20 cellular contexts compared by ENCODE assay signal in the genomic region with DNA sequence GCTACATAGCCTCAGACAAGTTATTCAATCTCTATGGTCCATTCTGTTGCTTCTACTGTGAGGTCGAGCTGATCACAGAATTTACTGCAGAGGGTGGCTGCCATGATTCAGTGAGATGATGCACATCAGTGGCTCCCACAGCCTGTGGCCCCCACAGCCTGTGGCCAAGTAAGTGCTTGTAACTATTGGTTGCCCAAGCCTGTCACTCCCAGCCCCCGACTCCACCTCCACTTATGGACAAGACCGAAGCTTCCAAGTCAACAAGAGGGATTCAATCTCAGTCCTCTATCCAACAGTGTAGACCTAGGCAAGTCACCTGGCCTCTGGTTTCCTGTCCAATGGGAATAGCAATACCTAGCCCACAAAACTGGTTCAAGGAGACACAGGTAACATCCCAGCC.
"Had no signal": no experiment of that assay in that cellular context is flagged by ENCODE, and none has a peak within 500 bp of the region (broad histone marks: within the 10 kb centered on the region; RNA-seq: fewer than 3 reads in every experiment).

No MANE protein-coding gene starts in this region.

- H3K4me3 Mint-ChIP-seq: activated naive CD4-positive, alpha-beta T cell treated with anti-CD3 and anti-CD28 coated beads, Interleukin-2, amount 10 ng/mL, durations not matched to agents 7 days and 5 days; activated T-cell treated with anti-CD3 and anti-CD28 coated beads, Interleukin-2, amount 50 U/mL, for 24 hours; dendritic cell treated with granulocyte-macrophage colony-stimulating factor and Interleukin-4, amounts not matched to agents 40 ng/mL and 50 ng/mL, for 4 days; mesothelial cell of epicardium; naive thymus-derived CD8-positive, alpha-beta T cell; WTC11 had no signal

- H3K27ac Mint-ChIP-seq: activated naive CD4-positive, alpha-beta T cell treated with anti-CD3 and anti-CD28 coated beads, Interleukin-2, amount 10 ng/mL, durations not matched to agents 7 days and 5 days; dendritic cell treated with granulocyte-macrophage colony-stimulating factor and Interleukin-4, amounts not matched to agents 40 ng/mL and 50 ng/mL, for 4 days; mesothelial cell of epicardium; naive thymus-derived CD8-positive, alpha-beta T cell; WTC11 had no signal

- H3K36me3 Mint-ChIP-seq: mesothelial cell of epicardium; naive thymus-derived CD8-positive, alpha-beta T cell had no signal

- H3K9me3 ChIP-seq: left lung, neutrophil, ovary, prostate gland had no signal

- DNase-seq: activated CD4-positive, alpha-beta T cell treated with anti-CD3 and anti-CD28 coated beads, Interleukin-2, amount 50 U/mL, for 48 hours; activated naive CD4-positive, alpha-beta T cell treated with anti-CD3 and anti-CD28 coated beads, Interleukin-2, amount 10 ng/mL, durations not matched to agents 7 days and 5 days; activated T-cell treated with anti-CD3 and anti-CD28 coated beads, Interleukin-2, amount 50 U/mL, for 24 hours; aorta; brain microvascular endothelial cell; caudate nucleus; effector CD4-positive, alpha-beta T cell; foreskin melanocyte; left lung; mammary epithelial cell; naive thymus-derived CD8-positive, alpha-beta T cell; ovary; stimulated activated CD4-positive, alpha-beta T cell treated with anti-CD3 and anti-CD28 coated beads, Interleukin-4, amount 100 ng/mL, for 1 hour; stimulated activated naive CD4-positive, alpha-beta T cell; T-helper 1 cell had no signal

- H3K27ac ChIP-seq: brain microvascular endothelial cell, neutrophil, ovary, prostate gland had no signal

- ATAC-seq: left lung; naive thymus-derived CD8-positive, alpha-beta T cell; WTC11 had no signal

- H3K27me3 Mint-ChIP-seq: activated naive CD4-positive, alpha-beta T cell treated with anti-CD3 and anti-CD28 coated beads, Interleukin-2, amount 10 ng/mL, durations not matched to agents 7 days and 5 days; activated T-cell treated with anti-CD3 and anti-CD28 coated beads, Interleukin-2, amount 50 U/mL, for 24 hours; naive thymus-derived CD8-positive, alpha-beta T cell had no signal

- H3K27me3 ChIP-seq: brain microvascular endothelial cell, left lung, neutrophil, ovary had no signal

- H3K4me3 ChIP-seq: left lung, ovary, prostate gland had no signal

- H3K9me3 Mint-ChIP-seq: activated T-cell treated with anti-CD3 and anti-CD28 coated beads, Interleukin-2, amount 50 U/mL, for 24 hours; naive thymus-derived CD8-positive, alpha-beta T cell; WTC11 had no signal

- H3K36me3 ChIP-seq: brain microvascular endothelial cell, left lung, neutrophil, ovary, prostate gland had no signal

- H3K4me1 ChIP-seq: prostate gland had no signal
